ENCODE assay signal across 9 cellular contexts in the genomic region with DNA sequence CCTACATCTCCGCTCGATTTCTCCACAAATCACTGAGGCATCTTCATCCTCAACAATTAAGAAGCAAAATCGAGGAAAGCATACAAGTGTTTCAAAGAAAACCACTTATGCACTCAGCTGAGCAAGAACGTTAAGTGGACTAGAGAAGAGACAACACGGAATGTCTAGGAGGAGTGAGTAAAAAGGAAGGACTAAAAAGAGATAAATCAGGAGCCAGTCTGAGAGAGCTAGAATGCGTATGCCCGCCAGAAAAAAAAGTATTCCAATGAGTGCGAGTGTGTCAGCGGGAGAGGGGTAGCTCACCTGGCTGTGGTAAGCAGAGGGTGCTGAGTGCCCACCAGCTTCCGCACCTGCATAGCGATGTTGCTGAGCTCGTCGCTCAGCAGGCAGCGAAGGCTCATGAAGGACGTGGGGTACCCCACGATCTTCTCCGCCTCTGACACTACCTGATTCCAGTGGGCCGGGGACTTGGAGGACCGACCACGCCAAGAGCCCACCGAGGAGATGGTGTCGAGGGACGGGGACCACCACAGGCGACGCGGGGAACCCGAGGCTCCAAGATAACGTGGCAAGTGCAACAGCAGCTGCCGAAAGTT. TPM values are rescaled to one million over a fixed set of nuclear protein-coding genes. Genes with fewer than 3 reads are reported as not detected.
A peak's percentile ranks its signal among the peaks of the same experiment; 100 is the strongest.
DNase-seq lines count a peak whose midpoint lies in the region; ATAC-seq, FAIRE-seq and TF ChIP-seq lines count a peak whose summit lies in the region.
"Had no signal": no experiment of that assay in that cellular context is flagged by ENCODE, and none has a peak within 500 bp of the region (broad histone marks: within the 10 kb centered on the region; RNA-seq: fewer than 3 reads in every experiment).

No MANE protein-coding gene starts in this region.

- H3K27ac ChIP-seq in GM12878 (ENCODE audit: control insufficient read depth, insufficient read depth) (peak overlapping the region; percentile 90), spleen (peak overlapping the region; percentile 79 to 98 (median 97))

- no peaks in the 10 kb centered on the region for H4K20me1 ChIP-seq in GM12878 (ENCODE audit: control insufficient read depth, insufficient read depth)

- TF ChIP-seq POLR2A in GM12878 (IDR thresholded peaks at IDR 0.05; ENCODE audit: low read depth, low read length) (no peak), spleen (IDR thresholded peaks at IDR 0.05) (no peak)

- peak; percentile 57 for DNase-seq in DMS79 (lab: John Stamatoyannopoulos, UW)
- peak; percentile 49 for DNase-seq in RKO (ENCODE audit: low spot score)
- peak; percentile 8 for DNase-seq in GM12878 (ENCODE audit: low read depth, low spot score)
- DNase-seq in immature natural killer cell = no peak
- DNase-seq in spleen = peak; percentile 88
- no peak for DNase-seq in KBM-7

- SMC1A ChIA-PET in GM12878 (lab: Charles Lee; ENCODE audit: uncharacterized antibody, unreplicated experiment) = interaction anchor here (0.6 to 3.4 kb wide), 7 partner anchors 12 to 802 kb away, joined by 3 to 21 read pairs (median 4); partner anchors contain the start of genes MTRES1 and SNX3

- H2AFZ ChIP-seq in GM12878 (ENCODE audit: control insufficient read depth, low read depth, low read length) = peak overlapping the region; percentile 99

- peaks cover 13% of the 10 kb centered on the region for H3K79me2 ChIP-seq in GM12878 (ENCODE audit: control insufficient read depth, insufficient read depth, low read length)

- no peaks in the 10 kb centered on the region for H3K36me3 Mint-ChIP-seq in immature natural killer cell

- in situ Hi-C loops in GM12878 (cut with MboI) (no loop called here), KBM-7 (cut with MboI; ENCODE audit: low pct_unique_long_range_greater_than_20kb, low sequenced_read_pairs) (no loop called here)

- H3K9ac ChIP-seq in GM12878 (ENCODE audit: control insufficient read depth, insufficient read depth, low read length) = peak overlapping the region; percentile 94

- H3K9me3 ChIP-seq in GM12878 (replicated peaks; ENCODE audit: control insufficient read depth, insufficient read depth, low read length) = no peaks in the 10 kb centered on the region
- H3K9me3 ChIP-seq in spleen = no peaks in the 10 kb centered on the region

- no peaks in the 10 kb centered on the region for H3K27me3 ChIP-seq in GM12878 (replicated peaks in 1 of 2; ENCODE audit: control insufficient read depth in 2 of 2, insufficient read depth in 2 of 2, low read length in 1 of 2)
- H3K27me3 ChIP-seq in spleen (replicated peaks in 1 of 7) = no peaks in the 10 kb centered on the region

- H3K4me3 ChIP-seq in GM12878 (peak overlapping the region; percentile 94), spleen (peak overlapping the region; percentile 64 to 95 (median 88))

- TSS peak; percentile 73 for BruUV-seq in GM12878 (replicated peaks; lab: Mats Ljungman, UMichigan)

- CTCF ChIA-PET in GM12878 (lab: Yijun Ruan, JAX) = interaction anchor here (0.5 to 4.1 kb wide), 10 partner anchors 11 to 216 kb away, joined by 3 to 27 read pairs (median 3); no protein-coding TSS in a partner anchor

- no peak for TF ChIP-seq EP300 in GM12878 (IDR thresholded peaks at IDR 0.05; ENCODE audit: borderline replicate concordance in 1 of 2, control insufficient read depth in 1 of 2, low read depth in 2 of 2, low read length in 2 of 2)

- POLR2A ChIA-PET in GM12878 (lab: Charles Lee) = interaction anchor here (0.5 to 1.6 kb wide), 7 partner anchors 22 to 1876 kb away, joined by 3 to 7 read pairs (median 3); no protein-coding TSS in a partner anchor

- no peaks in the 10 kb centered on the region for H3K9me3 Mint-ChIP-seq in immature natural killer cell

- TF ChIP-seq CTCF in GM12878 (IDR thresholded peaks at IDR 0.05 in 2 of 3, conservative IDR thresholded peaks at IDR 0.05 in 1 of 3; ENCODE audit: control insufficient read depth in 2 of 3, extremely low read depth in 1 of 3, insufficient read depth in 1 of 3, low read depth in 3 of 3, low read length in 3 of 3) (no peak), spleen (IDR thresholded peaks at IDR 0.05 in 8 of 11, conservative IDR thresholded peaks at IDR 0.05 in 3 of 11) (no peak)

- under 1% methylated on average over 29 of the region's 29 CpGs for WGBS in GM12878 (ENCODE audit: insufficient coverage, insufficient replicate concordance, low lambda C conversion rate, missing lambda C conversion rate)
- 0 to 2% (median 1%) methylated on average over 22 to 29 of the region's 29 CpGs for WGBS in spleen, 5 donors

- peak overlapping the region; percentile 82 for H3K4me2 ChIP-seq in GM12878 (ENCODE audit: control insufficient read depth, insufficient read depth)

- peaks cover 27 to 44% of the 10 kb centered on the region in 2 donors for H3K4me1 Mint-ChIP-seq in immature natural killer cell

- peaks cover 4 to 8% (median 7%) of the 10 kb centered on the region in 3 donors for H3K27me3 Mint-ChIP-seq in immature natural killer cell (ENCODE audit: low read depth in 3 of 3)

- H3K4me1 ChIP-seq in GM12878 (ENCODE audit: control insufficient read depth, insufficient read depth, low read length) (no peaks in the 10 kb centered on the region; the same call in 1 of the 2 replicates), spleen (peaks cover 6 to 52% (median 31%) of the 10 kb centered on the region in 6 donors)

- peak; percentile 18 for FAIRE-seq in GM12878 (lab: Jason Lieb, UNC)
- FAIRE-seq: colon had no signal

- intact Hi-C loops in GM12878 (cut with micrococcal nuclease; ENCODE audit: unreplicated experiment) = loop anchor here (2.0 to 5.0 kb wide), 3 partner anchors 141 to 216 kb away; no protein-coding TSS in a partner anchor
- intact Hi-C loops in spleen (cut with DNase I; ENCODE audit: low total_unique reads) = no loop called here

- peak overlapping the region; percentile 93 to 98 (median 94) for H3K27ac Mint-ChIP-seq in immature natural killer cell

- no peak for TF ChIP-seq RAD21 in GM12878 (IDR thresholded peaks at IDR 0.05; ENCODE audit: insufficient read depth, low read depth, low read length)

- RAD21 ChIA-PET in GM12878 (lab: Charles Lee; ENCODE audit: unreplicated experiment) = interaction anchor here (0.7 to 3.4 kb wide), 4 partner anchors 141 to 345 kb away, joined by 3 to 19 read pairs (median 4); no protein-coding TSS in a partner anchor

- H3K36me3 ChIP-seq in GM12878 (ENCODE audit: control insufficient read depth in 2 of 2, insufficient read depth in 2 of 2, low read length in 1 of 2) (no peaks in the 10 kb centered on the region), spleen (peaks cover 0 to 12% (median 0%) of the 10 kb centered on the region in 6 donors)

- ATAC-seq in GM19395 (IDR thresholded peaks at IDR 0.05; ENCODE audit: unreplicated experiment) = peak; percentile 32
- peak; percentile 31 for ATAC-seq in HG03457 (IDR thresholded peaks at IDR 0.05; ENCODE audit: unreplicated experiment)
- peak; percentile 57 for ATAC-seq in GM12878

- H3K4me3 Mint-ChIP-seq in immature natural killer cell = peak overlapping the region; percentile 94 to 99 (median 95)

TF ChIP-seq in GM12878, 131 proteins besides CTCF, POLR2A, EP300 and RAD21 (continues in another document):
- TF ChIP-seq MEF2B (IDR thresholded peaks at IDR 0.05; ENCODE audit: partially characterized antibody, poor library complexity, severe bottlenecking) (no peak), SMAD5 (IDR thresholded peaks at IDR 0.05; ENCODE audit: low read depth) (no peak), LARP7 (IDR thresholded peaks at IDR 0.05) (0 out of 2 replicates have a peak, but pooled peaks have one; percentile 45), BRCA1 (IDR thresholded peaks at IDR 0.05; ENCODE audit: low read depth, low read length) (no peak)

RNA-seq across cellular contexts. Expression of gene PDSS2, which starts 0.6 kb away (rescaled TPM):
- 24.2 and 27.0 TPM in 2 replicates for total RNA-seq in GM12878 (2013; cell fraction: nucleolus; rRNA removed)
- 7.7 and 9.2 TPM in 2 replicates for total RNA-seq in GM12878 (2014; rRNA removed)
- total RNA-seq in GM12878 (2014; rRNA removed; fragmentation: Illumina TruSeq; extraction: Trizol) = 9.9 and 10.1 TPM in 2 replicates
- total RNA-seq in GM12878 (2021) = 10.1 and 10.5 TPM in 2 replicates
- 5.9 TPM for polyA plus RNA-seq in GM12878 (2011; ENCODE audit: low read depth)
- polyA plus RNA-seq in GM12878 (2011; rRNA removed) = 15.1 and 15.5 TPM in 2 replicates
- 10.2 and 10.4 TPM in 2 replicates for polyA plus RNA-seq in GM12878 (2011; cell fraction: cytosol; rRNA removed)
- polyA plus RNA-seq in GM12878 (2011; cell fraction: nucleus; rRNA removed) = 9.3 and 10.5 TPM in 2 replicates
- polyA plus RNA-seq in GM12878 (2012) = 6.7 and 9.5 TPM in 2 replicates
- polyA plus RNA-seq in GM12878 (2014; fragmentation: Illumina TruSeq; extraction: Trizol) = 9.0 and 9.2 TPM in 2 replicates
- 1 to 10 TPM; 7.9 to 9.1 TPM for polyA plus RNA-seq in GM12878 (2014; fragmentation: Nextera tagmentation; extraction: Ambion mirVana)
- polyA plus RNA-seq in GM12878 (2014; rRNA removed) = 7.7 and 8.1 TPM in 2 replicates
- polyA plus RNA-seq in GM12878 (2016; fragmentation: Nextera tagmentation; extraction: Ambion mirVana) = 10 to 100 TPM; 12.7 to 13.5 TPM
- polyA minus RNA-seq in GM12878 (2011; rRNA and poly(A)+ RNA removed) = 14.1 and 25.8 TPM in 2 replicates
- 5.0 and 6.3 TPM in 2 replicates for polyA minus RNA-seq in GM12878 (2011; cell fraction: cytosol; rRNA and poly(A)+ RNA removed)
- polyA minus RNA-seq in GM12878 (2011; cell fraction: nucleus; rRNA and poly(A)+ RNA removed) = 29.1 and 55.9 TPM in 2 replicates
- 10 to 100 TPM; 10.2 to 11.5 (median 11.0) TPM for polyA plus RNA-seq in immature natural killer cell
- total RNA-seq in spleen = 10 to 100 TPM in 6 of 7 donors, 1 to 10 TPM in 1; 9.8 to 16.6 (median 13.3) TPM
- polyA plus RNA-seq in spleen = 1 to 10 TPM; 4.3 to 7.4 (median 6.3) TPM

RNA-seq across cellular contexts. Expression of gene SOBP, which starts 31.1 kb away (rescaled TPM):
- total RNA-seq in GM12878 (2013; cell fraction: nucleolus; rRNA removed) = 0.54 and 1.5 TPM in 2 replicates
- 0.49 and 0.56 TPM in 2 replicates for total RNA-seq in GM12878 (2014; rRNA removed)
- 0.78 and 0.85 TPM in 2 replicates for total RNA-seq in GM12878 (2014; rRNA removed; fragmentation: Illumina TruSeq; extraction: Trizol)
- total RNA-seq in GM12878 (2021) = 0.56 and 0.96 TPM in 2 replicates
- polyA plus RNA-seq in GM12878 (2011; ENCODE audit: low read depth) = 0.13 TPM
- 0.48 and 0.49 TPM in 2 replicates for polyA plus RNA-seq in GM12878 (2011; rRNA removed)
- 0.15 and 0.16 TPM in 2 replicates for polyA plus RNA-seq in GM12878 (2011; cell fraction: cytosol; rRNA removed)
- 0.42 and 0.45 TPM in 2 replicates for polyA plus RNA-seq in GM12878 (2011; cell fraction: nucleus; rRNA removed)
- 0.10 and 0.19 TPM in 2 replicates for polyA plus RNA-seq in GM12878 (2012)
- 0.53 and 1.2 TPM in 2 replicates for polyA plus RNA-seq in GM12878 (2014; fragmentation: Illumina TruSeq; extraction: Trizol)
- 1 to 10 TPM; 1.5 to 1.9 TPM for polyA plus RNA-seq in GM12878 (2014; fragmentation: Nextera tagmentation; extraction: Ambion mirVana)
- 0.51 and 1.1 TPM in 2 replicates for polyA plus RNA-seq in GM12878 (2014; rRNA removed)
- polyA plus RNA-seq in GM12878 (2016; fragmentation: Nextera tagmentation; extraction: Ambion mirVana) = under 1 TPM; 0.72 to 0.84 TPM
- 0.26 and 0.44 TPM in 2 replicates for polyA minus RNA-seq in GM12878 (2011; rRNA and poly(A)+ RNA removed)
- 0.42 TPM in 1 of 2 replicates, not detected in the other for polyA minus RNA-seq in GM12878 (2011; cell fraction: cytosol; rRNA and poly(A)+ RNA removed)
- polyA minus RNA-seq in GM12878 (2011; cell fraction: nucleus; rRNA and poly(A)+ RNA removed) = 0.97 and 1.2 TPM in 2 replicates
- not detected for polyA plus RNA-seq in immature natural killer cell
- total RNA-seq in spleen = 1 to 10 TPM; 1.9 to 7.8 (median 6.9) TPM
- 1 to 10 TPM in 2 of 3 donors, under 1 TPM in 1; 0.87 to 1.6 (median 1.5) TPM for polyA plus RNA-seq in spleen

Comparison
In these comparisons a context has a peak if more than half of its experiments do, and no peak if none do; other contexts are left out.
1. DNase-seq: peak in DMS79 (single experiment), RKO (single experiment), GM12878 (single experiment) and spleen (single experiment); none in immature natural killer cell (0 of 3) and KBM-7 (single experiment).
2. Peak in every context shown above with its lines, with median percentiles within 50 percentile points of each other: ATAC-seq.